Comparison of ENCODE assay signal across 23 cellular contexts in the genomic region with DNA sequence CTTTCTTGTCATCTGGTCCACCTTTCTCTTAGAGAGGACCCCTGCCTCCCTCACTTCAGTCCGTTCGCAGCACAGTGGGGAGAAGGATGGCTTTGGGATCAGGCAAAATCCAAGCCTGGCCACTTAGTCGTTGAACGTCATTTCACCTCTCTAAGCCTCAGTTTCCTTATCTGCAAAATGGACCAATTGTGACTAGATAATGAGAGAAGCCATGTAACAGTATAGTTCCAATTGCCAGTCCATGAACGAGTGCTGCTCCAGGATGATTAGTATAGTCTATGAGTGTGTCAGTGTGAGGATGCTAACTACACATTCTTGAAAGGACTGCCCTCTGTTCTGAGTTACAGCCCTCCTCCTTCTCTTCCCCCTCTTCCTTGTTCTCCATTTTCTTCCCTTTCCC. TPM values are rescaled to one million over a fixed set of nuclear protein-coding genes. Genes with fewer than 3 reads are reported as not detected.
DNase-seq lines count a peak whose midpoint lies in the region; ATAC-seq and TF ChIP-seq lines count a peak whose summit lies in the region.
"Had no signal": no experiment of that assay in that cellular context is flagged by ENCODE, and none has a peak within 500 bp of the region (broad histone marks: within the 10 kb centered on the region; RNA-seq: fewer than 3 reads in every experiment).

No MANE protein-coding gene starts in this region.

- H3K27ac Mint-ChIP-seq in nephron: peak overlapping the region; percentile 54 to 85 (median 63)
- H3K27ac Mint-ChIP-seq: activated CD8-positive, alpha-beta T cell treated with anti-CD3 and anti-CD28 coated beads, Interleukin-2, amount 10 ng/mL, durations not matched to agents 7 days and 5 days; immature natural killer cell; stimulated activated naive CD8-positive, alpha-beta T cell treated with anti-CD3 and anti-CD28 coated beads, Interleukin-15, amount 100 ng/mL, for 72 hours had no signal

- H3K9me3 ChIP-seq in OCI-LY7 (ENCODE audit: low read length): no peaks in the 10 kb centered on the region
- H3K9me3 ChIP-seq: left ventricle myocardium inferior, upper lobe of left lung had no signal

- TF ChIP-seq CTCF in nephron (IDR thresholded peaks at IDR 0.05; ENCODE audit: unreplicated experiment in 3 of 3) (no peak), OCI-LY7 (conservative IDR thresholded peaks at IDR 0.05; ENCODE audit: low read length) (no peak)

- H3K79me2 ChIP-seq in OCI-LY7 (ENCODE audit: insufficient read depth, low read depth, low read length): no peaks in the 10 kb centered on the region

- DNase-seq in DMS153 treated with DMSO at 0.1 percent for 48 hours (lab: John Stamatoyannopoulos, UW; ENCODE audit: unreplicated experiment): peak; percentile 42
- DNase-seq in DMS153 (lab: John Stamatoyannopoulos, UW): no peak
- DNase-seq in NCI-H446 treated with DMSO at 0.1 percent for 48 hours (lab: John Stamatoyannopoulos, UW): peak; percentile 82
- no peak for DNase-seq in NCI-H446 (lab: John Stamatoyannopoulos, UW)
- peak; percentile 2 to 86 for DNase-seq in Kasumi-1 (lab: John Stamatoyannopoulos, UW)
- no peak for DNase-seq in OCI-LY7 (ENCODE audit: low spot score)
- DNase-seq: 8988T; activated CD4-positive, CD25-positive, alpha-beta regulatory T cell treated with anti-CD3 and anti-CD28 coated beads, Interleukin-2, amount 50 U/mL, for 72 hours; activated CD8-positive, alpha-beta T cell treated with anti-CD3 and anti-CD28 coated beads, Interleukin-2, amount 10 ng/mL, durations not matched to agents 7 days and 5 days; activated T-cell treated with anti-CD3 and anti-CD28 coated beads, Interleukin-2, amount 50 U/mL, for 1 hour; central memory CD4-positive, alpha-beta T cell; HCEC 1CT; immature natural killer cell; left ventricle myocardium inferior; NCI-H1436 treated with DMSO at 0.1 percent for 48 hours; nucleus accumbens; stimulated activated CD4-positive, alpha-beta T cell treated with anti-CD3 and anti-CD28 coated beads, Interleukin-4, amount 100 ng/mL, for 24 hours; stimulated activated naive CD8-positive, alpha-beta T cell treated with anti-CD3 and anti-CD28 coated beads, Interleukin-15, amount 100 ng/mL, for 72 hours; upper lobe of left lung had no signal

- no peaks in the 10 kb centered on the region for H3K4me1 ChIP-seq in OCI-LY7 (ENCODE audit: insufficient read depth, low read length, poor library complexity, severe bottlenecking)

- H3K4me2 ChIP-seq in OCI-LY7 (ENCODE audit: low read length): no peak overlapping the region

- no peaks in the 10 kb centered on the region for H3K9me3 Mint-ChIP-seq in nephron
- H3K9me3 Mint-ChIP-seq: stimulated activated naive CD8-positive, alpha-beta T cell treated with anti-CD3 and anti-CD28 coated beads, Interleukin-15, amount 100 ng/mL, for 72 hours had no signal

- no peak for ATAC-seq in esophagus mucosa
- ATAC-seq: activated CD8-positive, alpha-beta T cell treated with anti-CD3 and anti-CD28 coated beads, Interleukin-2, amount 10 ng/mL, durations not matched to agents 7 days and 5 days; stimulated activated naive CD8-positive, alpha-beta T cell treated with anti-CD3 and anti-CD28 coated beads, Interleukin-15, amount 100 ng/mL, for 72 hours had no signal

- H2AFZ ChIP-seq in OCI-LY7 (ENCODE audit: low read length): no peak overlapping the region

- H3K4me3 ChIP-seq in OCI-LY7 (ENCODE audit: low read depth, low read length, poor library complexity, severe bottlenecking): no peak overlapping the region
- H3K4me3 ChIP-seq: left ventricle myocardium inferior, upper lobe of left lung had no signal

- peaks cover 51% of the 10 kb centered on the region for H3K4me1 Mint-ChIP-seq in nephron

- no peaks in the 10 kb centered on the region for H3K36me3 ChIP-seq in OCI-LY7 (ENCODE audit: insufficient read depth, low read length)
- H3K36me3 ChIP-seq: left ventricle myocardium inferior, upper lobe of left lung had no signal

- H3K36me3 Mint-ChIP-seq in nephron (ENCODE audit: low read depth): peaks cover 11% of the 10 kb centered on the region
- H3K36me3 Mint-ChIP-seq: immature natural killer cell had no signal

- H3K9me2 ChIP-seq in OCI-LY7 (ENCODE audit: insufficient read depth, low read length): no peaks in the 10 kb centered on the region

- H3K27me3 Mint-ChIP-seq in nephron (ENCODE audit: low read depth): peaks cover 7% of the 10 kb centered on the region

- POLR2A ChIA-PET in OCI-LY7 (lab: Charles Lee): no interaction called here

- H3K4me3 Mint-ChIP-seq in nephron: peak overlapping the region; percentile 42 to 74 (median 71)
- H3K4me3 Mint-ChIP-seq: activated CD8-positive, alpha-beta T cell treated with anti-CD3 and anti-CD28 coated beads, Interleukin-2, amount 10 ng/mL, durations not matched to agents 7 days and 5 days; stimulated activated naive CD8-positive, alpha-beta T cell treated with anti-CD3 and anti-CD28 coated beads, Interleukin-15, amount 100 ng/mL, for 72 hours had no signal

- intact Hi-C loops in OCI-LY7 (cut with micrococcal nuclease; ENCODE audit: unreplicated experiment): no loop called here

- no peaks in the 10 kb centered on the region for H4K20me1 ChIP-seq in OCI-LY7 (ENCODE audit: insufficient read depth, low read length)

- CTCF ChIA-PET in OCI-LY7 (lab: Charles Lee; ENCODE audit: unreplicated experiment): no interaction called here

- no peak overlapping the region for H3K27ac ChIP-seq in OCI-LY7 (ENCODE audit: low read depth, low read length, poor library complexity, severe bottlenecking)
- H3K27ac ChIP-seq: upper lobe of left lung had no signal

- BruUV-seq in OCI-LY7 (replicated peaks; lab: Mats Ljungman, UMichigan): no TSS peak

RNA-seq across cellular contexts. Expression of a gene that starts 1.1 kb away (rescaled TPM):
- not detected in 2 replicates for total RNA-seq in OCI-LY7 (2014; rRNA removed; shearing (Covaris generic))
- total RNA-seq in OCI-LY7 (2022) (not detected in 2 replicates), esophagus mucosa (0.28 TPM)
- total RNA-seq: activated CD8-positive, alpha-beta T cell treated with anti-CD3 and anti-CD28 coated beads, Interleukin-2, amount 10 ng/mL, durations not matched to agents 7 days and 5 days; LHCN-M2; mononuclear cell had no signal

RNA-seq across cellular contexts. Expression of a gene that starts 1.8 kb away (rescaled TPM):
- 0.25 TPM in 1 of 2 replicates, not detected in the other for total RNA-seq in OCI-LY7 (2014; rRNA removed; shearing (Covaris generic))
- total RNA-seq in OCI-LY7 (2022): 0.18 TPM in 1 of 2 replicates, not detected in the other
- 13.0 TPM for total RNA-seq in esophagus mucosa

RNA-seq across cellular contexts. Expression of a gene that starts 24.5 kb away (rescaled TPM):
- 16.5 and 26.5 TPM in 2 replicates for total RNA-seq in OCI-LY7 (2014; rRNA removed; shearing (Covaris generic))
- 30.7 and 37.6 TPM in 2 replicates for total RNA-seq in OCI-LY7 (2022)
- 17.3 TPM for total RNA-seq in esophagus mucosa

RNA-seq across cellular contexts. Expression of a gene that starts 29.3 kb away (rescaled TPM):
- 1.4 and 2.5 TPM in 2 replicates for total RNA-seq in OCI-LY7 (2014; rRNA removed; shearing (Covaris generic))
- total RNA-seq in OCI-LY7 (2022) (6.1 and 6.6 TPM in 2 replicates), esophagus mucosa (1.2 TPM)
- total RNA-seq: mononuclear cell had no signal

RNA-seq across cellular contexts. Expression of a gene that starts 29.6 kb away (rescaled TPM):
- total RNA-seq in OCI-LY7 (2014; rRNA removed; shearing (Covaris generic)): 14.5 and 24.1 TPM in 2 replicates
- total RNA-seq in OCI-LY7 (2022) (30.5 and 33.0 TPM in 2 replicates), esophagus mucosa (27.1 TPM)

Comparison
In these comparisons a context has a peak if more than half of its experiments do, and no peak if none do; other contexts are left out.
1. DNase-seq: peak in DMS153 treated with DMSO at 0.1 percent for 48 hours (single experiment), NCI-H446 treated with DMSO at 0.1 percent for 48 hours (single experiment) and Kasumi-1 (2 of 2); none in DMS153 (single experiment), NCI-H446 (0 of 2) and OCI-LY7 (single experiment).
2. RNA of a gene that starts 1.8 kb away (total RNA-seq): 13.0 TPM in esophagus mucosa (single experiment); 0.18 to 0.25 TPM in OCI-LY7; every median in the first group is over 10 times any median in the second.